ENCODE assay signal across 8 cellular contexts in genomic region chr2:174682578-174683391, GRCh38.
DNase-seq lines count a peak whose midpoint lies in the region; ATAC-seq, FAIRE-seq and TF ChIP-seq lines count a peak whose summit lies in the region.

No MANE protein-coding gene starts in this region.

- no peak for TF ChIP-seq EP300 in upper lobe of left lung (IDR thresholded peaks at IDR 0.05)

- peak in 1 of 4 donors; percentile 26 for TF ChIP-seq POLR2A in upper lobe of left lung (IDR thresholded peaks at IDR 0.05)

- H3K4me3 ChIP-seq in AG04449 (ENCODE audit: low read depth, low read length) (peak overlapping the region; percentile 80), pancreas (peak overlapping the region; percentile 86 to 97 (median 95)), upper lobe of left lung (peak overlapping the region; percentile 64 to 98 (median 94))

- H3K4me3 Mint-ChIP-seq in activated naive CD8-positive, alpha-beta T cell treated with anti-CD3 and anti-CD28 coated beads, Interleukin-2, amount 10 ng/mL, durations not matched to agents 7 days and 5 days: peak overlapping the region; percentile 91

- in situ Hi-C loops in SK-MEL-5 (cut with HindIII; ENCODE audit: low pct_unique_long_range_greater_than_20kb, low sequenced_read_pairs): no loop called here

- H3K9me3 ChIP-seq in pancreas: no peaks in the 10 kb centered on the region
- no peaks in the 10 kb centered on the region for H3K9me3 ChIP-seq in upper lobe of left lung

- H3K36me3 ChIP-seq in pancreas (no peaks in the 10 kb centered on the region), upper lobe of left lung (no peaks in the 10 kb centered on the region)

- H3K4me1 Mint-ChIP-seq in activated naive CD8-positive, alpha-beta T cell treated with anti-CD3 and anti-CD28 coated beads, Interleukin-2, amount 10 ng/mL, durations not matched to agents 7 days and 5 days: peaks cover 56% of the 10 kb centered on the region

- H3K4me1 ChIP-seq in pancreas (no peaks in the 10 kb centered on the region), upper lobe of left lung (peaks cover 11 to 21% (median 16%) of the 10 kb centered on the region in 4 donors)

- no peaks in the 10 kb centered on the region for H3K9me3 Mint-ChIP-seq in activated naive CD8-positive, alpha-beta T cell treated with anti-CD3 and anti-CD28 coated beads, Interleukin-2, amount 10 ng/mL, durations not matched to agents 7 days and 5 days

- H3K27me3 ChIP-seq in pancreas: no peaks in the 10 kb centered on the region
- H3K27me3 ChIP-seq in upper lobe of left lung: no peaks in the 10 kb centered on the region

- peaks cover 7% of the 10 kb centered on the region for H3K36me3 Mint-ChIP-seq in activated naive CD8-positive, alpha-beta T cell treated with anti-CD3 and anti-CD28 coated beads, Interleukin-2, amount 10 ng/mL, durations not matched to agents 7 days and 5 days

- WGBS in pancreas, 2 donors: 1 to 3% methylated on average over 22 to 97 of the region's 97 CpGs
- WGBS in upper lobe of left lung, 2 donors: 1% methylated on average over 14 to 30 of the region's 97 CpGs

- CTCF ChIA-PET in AG04449 (lab: Yijun Ruan, JAX): interaction anchor here (0.6 to 20.8 kb wide), 10 partner anchors 9 to 221 kb away, joined by 3 to 666 read pairs (median 8); partner anchors contain the start of gene WIPF1

- H3K27ac ChIP-seq in pancreas (peak overlapping the region in 3 of 4 donors; percentile 38 to 44 (median 38)), upper lobe of left lung (peak overlapping the region; percentile 78 to 89 (median 84))

- peak overlapping the region; percentile 93 for H3K27ac Mint-ChIP-seq in activated naive CD8-positive, alpha-beta T cell treated with anti-CD3 and anti-CD28 coated beads, Interleukin-2, amount 10 ng/mL, durations not matched to agents 7 days and 5 days

- TF ChIP-seq CTCF in AG04449 (IDR thresholded peaks at IDR 0.05; ENCODE audit: insufficient read depth, low read length, missing control alignments) (no peak), pancreas (IDR thresholded peaks at IDR 0.05) (no peak), upper lobe of left lung (IDR thresholded peaks at IDR 0.05) (no peak)

- ATAC-seq in GM18867 (IDR thresholded peaks at IDR 0.05; ENCODE audit: unreplicated experiment) (peak; percentile 53), HG03103 (IDR thresholded peaks at IDR 0.05; ENCODE audit: low read depth, unreplicated experiment) (peak; percentile 35), pancreas (peak; percentile 80 to 88 (median 87)), upper lobe of left lung (ENCODE audit: low FRiP score in 2 of 2) (peak; percentile 71 to 94)
- peak; percentile 70 for ATAC-seq in activated naive CD8-positive, alpha-beta T cell treated with anti-CD3 and anti-CD28 coated beads, Interleukin-2, amount 10 ng/mL, durations not matched to agents 7 days and 5 days (ENCODE audit: low read depth)

- DNase-seq in AG04449 (ENCODE audit: low read depth, low spot score) (no peak), SK-MEL-5 (ENCODE audit: low read depth, low spot score) (peak; percentile 55), cardiac septum (ENCODE audit: low spot score) (peak; percentile 87), pancreas (peak; percentile 55 to 87 (median 65)), upper lobe of left lung (peak; percentile 54 to 95)
- DNase-seq in activated naive CD8-positive, alpha-beta T cell treated with anti-CD3 and anti-CD28 coated beads, Interleukin-2, amount 10 ng/mL, durations not matched to agents 7 days and 5 days: peak; percentile 80

- intact Hi-C loops in cardiac septum (cut with DNase I): loop anchor here (5.0 kb wide), 2 partner anchors 50 to 195 kb away; partner anchors contain the start of gene GPR155
- intact Hi-C loops in pancreas (cut with DNase I): no loop called here

- POLR2A ChIA-PET in AG04449 (lab: Yijun Ruan, JAX): interaction anchor here (0.8 to 1.3 kb wide), 3 partner anchors 19 to 100 kb away, joined by 3 to 5 read pairs (median 3); no protein-coding TSS in a partner anchor
- POLR2A ChIA-PET in activated naive CD8-positive, alpha-beta T cell treated with anti-CD3 and anti-CD28 coated beads, Interleukin-2, amount 10 ng/mL, durations not matched to agents 7 days and 5 days (lab: Charles Lee): interaction anchor here (1.0 to 5.8 kb wide), 7 partner anchors 48 to 128 kb away, joined by 3 to 74 read pairs (median 4); partner anchors contain the start of gene WIPF1

- FAIRE-seq in pancreas (lab: Jason Lieb, UNC): no peak

- no peaks in the 10 kb centered on the region for H3K27me3 Mint-ChIP-seq in activated naive CD8-positive, alpha-beta T cell treated with anti-CD3 and anti-CD28 coated beads, Interleukin-2, amount 10 ng/mL, durations not matched to agents 7 days and 5 days

Comparison
In these comparisons a context has a peak if more than half of its experiments do, and no peak if none do; other contexts are left out.
1. ATAC-seq: peak in every context shown above with its lines; median percentile 87 in pancreas; 82 in upper lobe of left lung; 70 in activated naive CD8-positive, alpha-beta T cell treated with anti-CD3 and anti-CD28 coated beads, Interleukin-2, amount 10 ng/mL, durations not matched to agents 7 days and 5 days; 53 in GM18867; 35 in HG03103.